In genomic region chr2:289362-290089, GRCh38 we compare ENCODE assay signal across 8 cellular contexts. TPM values are rescaled to one million over a fixed set of nuclear protein-coding genes. Genes with fewer than 3 reads are reported as not detected.
DNase-seq lines count a peak whose midpoint lies in the region; ATAC-seq, FAIRE-seq and TF ChIP-seq lines count a peak whose summit lies in the region.

No MANE protein-coding gene starts in this region.

- TF ChIP-seq POLR2A in H54 (IDR thresholded peaks at IDR 0.05; ENCODE audit: low read depth, low read length) (no peak), GM18505 (IDR thresholded peaks at IDR 0.05; ENCODE audit: borderline replicate concordance, extremely low read depth, insufficient read depth, insufficient read length) (no peak)

- H3K36me3 ChIP-seq in effector memory CD4-positive, alpha-beta T cell (ENCODE audit: control insufficient read depth, insufficient read depth, low read length) = no peaks in the 10 kb centered on the region
- H3K36me3 ChIP-seq in mucosa of descending colon (ENCODE audit: low read depth) = no peaks in the 10 kb centered on the region

- ATAC-seq in mucosa of descending colon (peak; percentile 33), GM18505 (IDR thresholded peaks at IDR 0.05; ENCODE audit: unreplicated experiment) (no peak)

- TF ChIP-seq CTCF in mucosa of descending colon (IDR thresholded peaks at IDR 0.05) = no peak

- no peaks in the 10 kb centered on the region for H3K9me3 ChIP-seq in effector memory CD4-positive, alpha-beta T cell (ENCODE audit: control insufficient read depth, low read length)
- no peaks in the 10 kb centered on the region for H3K9me3 ChIP-seq in mucosa of descending colon

- H3K4me3 ChIP-seq in effector memory CD4-positive, alpha-beta T cell (ENCODE audit: insufficient read depth, low read depth, low read length, poor library complexity, severe bottlenecking) = peak overlapping the region; percentile 34
- H3K4me3 ChIP-seq in mucosa of descending colon = no peak overlapping the region

- peaks cover 18% of the 10 kb centered on the region for H3K4me1 ChIP-seq in effector memory CD4-positive, alpha-beta T cell (ENCODE audit: control insufficient read depth, insufficient read depth, low read length, poor library complexity, severe bottlenecking)
- peaks cover 20% of the 10 kb centered on the region for H3K4me1 ChIP-seq in mucosa of descending colon (ENCODE audit: low read depth)

- peaks cover 24% of the 10 kb centered on the region for H3K27me3 ChIP-seq in effector memory CD4-positive, alpha-beta T cell (replicated peaks; ENCODE audit: control insufficient read depth, insufficient read depth, low read length, poor library complexity, severe bottlenecking)

- no peak overlapping the region for H3K27ac ChIP-seq in effector memory CD4-positive, alpha-beta T cell (ENCODE audit: insufficient read depth, low read length, poor library complexity, severe bottlenecking)

- DNase-seq in DMS79 (lab: John Stamatoyannopoulos, UW) (peak; percentile 20), OCI-M2 (lab: John Stamatoyannopoulos, UW; ENCODE audit: unreplicated experiment) (peak; percentile 8), mucosa of descending colon (peak in 2 of 3 donors; percentile 39 to 42), H54 (ENCODE audit: insufficient read length, low spot score) (no peak), DMS114 treated with DMSO at 0.1 percent for 48 hours (lab: John Stamatoyannopoulos, UW; ENCODE audit: unreplicated experiment) (no peak), midbrain (lab: John Stamatoyannopoulos, UW) (no peak)
- no peak for DNase-seq in effector memory CD4-positive, alpha-beta T cell

- no peak for FAIRE-seq in H54 (lab: Jason Lieb, UNC)

- intact Hi-C loops in mucosa of descending colon (cut with DNase I, micrococcal nuclease) = loop anchor here in 1 of 2 donors (5.0 kb wide), 1 partner anchor 117 kb away; no protein-coding TSS in a partner anchor

RNA-seq across cellular contexts. Expression of gene ALKAL2, which starts 1.6 kb away (rescaled TPM):
- total RNA-seq in mucosa of descending colon = 1 to 10 TPM; 2.2 to 3.5 (median 3.0) TPM

RNA-seq across cellular contexts. Expression of gene ACP1, which starts 24.8 kb away (rescaled TPM):
- total RNA-seq in mucosa of descending colon = 10 to 100 TPM; 61.9 to 87.3 (median 72.1) TPM

RNA-seq across cellular contexts. Expression of gene SH3YL1, which starts 25.7 kb away (rescaled TPM):
- total RNA-seq in mucosa of descending colon = 100 to 1,000 TPM in 1 of 3 donors, 10 to 100 TPM in 2; 49.5 to 102 (median 92.3) TPM

Comparison
In these comparisons a context has a peak if more than half of its experiments do, and no peak if none do; other contexts are left out.
1. DNase-seq: peak in DMS79 (single experiment), OCI-M2 (single experiment) and mucosa of descending colon (2 of 3); none in effector memory CD4-positive, alpha-beta T cell (0 of 3), H54 (single experiment), DMS114 treated with DMSO at 0.1 percent for 48 hours (single experiment) and midbrain (single experiment).